In genomic region chr1:117523111-117523510, GRCh38 we compare ENCODE assay signal across 26 cellular contexts.
A peak's percentile ranks its signal among the peaks of the same experiment; 100 is the strongest.
DNase-seq lines count a peak whose midpoint lies in the region; ATAC-seq, FAIRE-seq and TF ChIP-seq lines count a peak whose summit lies in the region.
"Had no signal": no experiment of that assay in that cellular context is flagged by ENCODE, and none has a peak within 500 bp of the region (broad histone marks: within the 10 kb centered on the region; RNA-seq: fewer than 3 reads in every experiment).

No MANE protein-coding gene starts in this region.

- BruUV-seq in Caco-2 (replicated peaks; lab: Mats Ljungman, UMichigan) (TSS peak; percentile 16), OCI-LY7 (replicated peaks; lab: Mats Ljungman, UMichigan) (TSS peak; percentile 13), endothelial cell of umbilical vein (replicated peaks; lab: Mats Ljungman, UMichigan) (TSS peak; percentile 18)

- H3K4me1 Mint-ChIP-seq in Caco-2 (ENCODE audit: low read depth, unreplicated experiment) = no peaks in the 10 kb centered on the region
- peaks cover 15% of the 10 kb centered on the region for H3K4me1 Mint-ChIP-seq in stimulated activated naive CD8-positive, alpha-beta T cell treated with anti-CD3 and anti-CD28 coated beads, Interleukin-15, amount 100 ng/mL, for 72 hours
- H3K4me1 Mint-ChIP-seq: CD14-positive monocyte; CD8-positive, alpha-beta memory T cell had no signal

- DNase-seq in Caco-2 (no peak), OCI-LY7 (ENCODE audit: low spot score) (no peak), endothelial cell of umbilical vein (ENCODE audit: low read depth, low spot score) (no peak), small intestine (peak; percentile 56), NCI-H2171 (lab: John Stamatoyannopoulos, UW) (no peak), epidermal melanocyte (ENCODE audit: insufficient read length, low spot score) (no peak)
- DNase-seq in stimulated activated naive CD8-positive, alpha-beta T cell treated with anti-CD3 and anti-CD28 coated beads, Interleukin-15, amount 100 ng/mL, for 72 hours = no peak
- DNase-seq: 8988T; ACHN; AML-193; BE2C; Calu3; CD4-positive, alpha-beta T cell; CD8-positive, alpha-beta memory T cell; DMS53; DMS79 treated with DMSO at 0.1 percent for 48 hours; GF-D8; GM23248; H7; HCEC 1CT had no signal

- H3K4me2 ChIP-seq in OCI-LY7 (ENCODE audit: low read length) = no peak overlapping the region
- H3K4me2 ChIP-seq in endothelial cell of umbilical vein (ENCODE audit: insufficient read depth, low read length) = no peak overlapping the region
- H3K4me2 ChIP-seq: A549; BLaER1 treated with 17β-estradiol and CSF1 and Interleukin-3, amounts not matched to agents 10 nM and 100 nM had no signal

- H3K9me3 Mint-ChIP-seq in Caco-2 (ENCODE audit: unreplicated experiment) = peaks cover 10% of the 10 kb centered on the region
- no peaks in the 10 kb centered on the region for H3K9me3 Mint-ChIP-seq in stimulated activated naive CD8-positive, alpha-beta T cell treated with anti-CD3 and anti-CD28 coated beads, Interleukin-15, amount 100 ng/mL, for 72 hours
- H3K9me3 Mint-ChIP-seq: CD14-positive monocyte; CD4-positive, alpha-beta T cell; CD8-positive, alpha-beta memory T cell had no signal

- ATAC-seq in stimulated activated naive CD8-positive, alpha-beta T cell treated with anti-CD3 and anti-CD28 coated beads, Interleukin-15, amount 100 ng/mL, for 72 hours = no peak
- ATAC-seq: A549 had no signal

- TF ChIP-seq CTCF in Caco-2 (IDR thresholded peaks at IDR 0.05; ENCODE audit: insufficient read depth in 1 of 2, low read depth in 1 of 2, low read length in 1 of 2, severe bottlenecking in 1 of 2, unreplicated experiment in 1 of 2) = no peak
- TF ChIP-seq CTCF in OCI-LY7 (conservative IDR thresholded peaks at IDR 0.05; ENCODE audit: low read length) = no peak
- TF ChIP-seq CTCF in endothelial cell of umbilical vein (IDR thresholded peaks at IDR 0.05; ENCODE audit: extremely low read depth in 1 of 2, insufficient read depth in 1 of 2, low read depth in 1 of 2, low read length in 2 of 2) = no peak

- H3K27me3 ChIP-seq in Caco-2 (replicated peaks; ENCODE audit: control insufficient read depth, insufficient read depth, low read length) (no peaks in the 10 kb centered on the region), endothelial cell of umbilical vein (ENCODE audit: control insufficient read depth in 2 of 2, insufficient read depth in 2 of 2, low read length in 2 of 2) (no peaks in the 10 kb centered on the region), small intestine (ENCODE audit: control insufficient read depth in 2 of 2, insufficient read depth in 2 of 2, low read length in 2 of 2) (no peaks in the 10 kb centered on the region)
- H3K27me3 ChIP-seq: BE2C; BLaER1 treated with 17β-estradiol and CSF1 and Interleukin-3, amounts not matched to agents 10 nM and 100 nM had no signal

- intact Hi-C loops in Caco-2 (cut with micrococcal nuclease; ENCODE audit: unreplicated experiment) = no loop called here
- intact Hi-C loops in OCI-LY7 (cut with micrococcal nuclease; ENCODE audit: unreplicated experiment) = no loop called here
- intact Hi-C loops in endothelial cell of umbilical vein (cut with micrococcal nuclease) = loop anchor here (5.0 kb wide), 1 partner anchor 84 kb away; the partner anchor contains the start of gene TENT5C

- H3K27ac Mint-ChIP-seq in Caco-2 (ENCODE audit: unreplicated experiment) = no peak overlapping the region
- H3K27ac Mint-ChIP-seq in stimulated activated naive CD8-positive, alpha-beta T cell treated with anti-CD3 and anti-CD28 coated beads, Interleukin-15, amount 100 ng/mL, for 72 hours = no peak overlapping the region
- H3K27ac Mint-ChIP-seq: CD14-positive monocyte; CD4-positive, alpha-beta T cell had no signal

- H3K4me3 ChIP-seq in Caco-2 (ENCODE audit: low read depth, low read length) (no peak overlapping the region), OCI-LY7 (ENCODE audit: low read depth, low read length, poor library complexity, severe bottlenecking) (no peak overlapping the region), endothelial cell of umbilical vein (replicated peaks in 1 of 3; ENCODE audit: insufficient read depth in 1 of 3, low read depth in 1 of 3, low read length in 3 of 3) (no peak overlapping the region), small intestine (ENCODE audit: low read depth in 1 of 2, low read length in 2 of 2) (no peak overlapping the region)
- H3K4me3 ChIP-seq: A549; BLaER1 treated with 17β-estradiol and CSF1 and Interleukin-3, amounts not matched to agents 10 nM and 100 nM; GM23248 had no signal

- CTCF ChIA-PET in Caco-2 (lab: Charles Lee) = no interaction called here
- CTCF ChIA-PET in OCI-LY7 (lab: Charles Lee; ENCODE audit: unreplicated experiment) = no interaction called here
- CTCF ChIA-PET in endothelial cell of umbilical vein (lab: Charles Lee) = interaction anchor here (1.0 to 1.4 kb wide), 3 partner anchors 10 to 231 kb away, joined by 4 to 6 read pairs (median 5); no protein-coding TSS in a partner anchor

- H3K9ac ChIP-seq in endothelial cell of umbilical vein (replicated peaks; ENCODE audit: extremely low read depth, insufficient read depth, low read length) = no peak overlapping the region
- H3K9ac ChIP-seq: BLaER1 treated with 17β-estradiol and CSF1 and Interleukin-3, amounts not matched to agents 10 nM and 100 nM; GM23248 had no signal

- POLR2A ChIA-PET in Caco-2 (lab: Charles Lee) = no interaction called here
- POLR2A ChIA-PET in OCI-LY7 (lab: Charles Lee) = interaction anchor here (0.7 to 0.8 kb wide), 2 partner anchors 234 to 236 kb away, joined by 3 to 4 read pairs; no protein-coding TSS in a partner anchor
- POLR2A ChIA-PET in endothelial cell of umbilical vein (lab: Charles Lee) = no interaction called here

- dilution Hi-C loops in endothelial cell of umbilical vein (cut with MboI; ENCODE audit: extremely low pct_ligation_motif_present, low sequenced_read_pairs) = no loop called here

- no peaks in the 10 kb centered on the region for H3K36me3 ChIP-seq in Caco-2 (ENCODE audit: control insufficient read depth, insufficient read depth, low read length)
- no peaks in the 10 kb centered on the region for H3K36me3 ChIP-seq in OCI-LY7 (ENCODE audit: insufficient read depth, low read length)
- peaks cover 0 to 2% of the 10 kb centered on the region in 2 experiments for H3K36me3 ChIP-seq in endothelial cell of umbilical vein (ENCODE audit: control insufficient read depth in 2 of 2, extremely low read depth in 1 of 2, insufficient read depth in 2 of 2, low read length in 2 of 2)
- H3K36me3 ChIP-seq in small intestine (ENCODE audit: control insufficient read depth in 2 of 2, insufficient read depth in 2 of 2, low read length in 2 of 2) = peaks cover 2% of the 10 kb centered on the region in 2 donors

- H4K20me1 ChIP-seq in OCI-LY7 (ENCODE audit: insufficient read depth, low read length) = no peaks in the 10 kb centered on the region
- no peaks in the 10 kb centered on the region for H4K20me1 ChIP-seq in endothelial cell of umbilical vein (replicated peaks; ENCODE audit: control insufficient read depth, extremely low read depth, insufficient read depth, low read length)
- H4K20me1 ChIP-seq: BLaER1 treated with 17β-estradiol and CSF1 and Interleukin-3, amounts not matched to agents 10 nM and 100 nM had no signal

- H3K9me1 ChIP-seq in endothelial cell of umbilical vein (replicated peaks; ENCODE audit: control insufficient read depth, extremely low read depth, insufficient read depth, low read length) = no peaks in the 10 kb centered on the region

- no peak for TF ChIP-seq POLR2A in endothelial cell of umbilical vein (IDR thresholded peaks at IDR 0.05; ENCODE audit: low read depth, low read length)

- no peaks in the 10 kb centered on the region for H3K79me2 ChIP-seq in OCI-LY7 (ENCODE audit: insufficient read depth, low read depth, low read length)
- H3K79me2 ChIP-seq in endothelial cell of umbilical vein (ENCODE audit: control insufficient read depth, insufficient read depth, low read length) = no peaks in the 10 kb centered on the region

- H3K4me1 ChIP-seq in Caco-2 (no peaks in the 10 kb centered on the region), OCI-LY7 (ENCODE audit: insufficient read depth, low read length, poor library complexity, severe bottlenecking) (no peaks in the 10 kb centered on the region), endothelial cell of umbilical vein (ENCODE audit: control insufficient read depth, extremely low read depth, insufficient read depth, low read length) (no peaks in the 10 kb centered on the region), small intestine (ENCODE audit: control insufficient read depth in 2 of 2, insufficient read depth in 1 of 2, low read depth in 1 of 2, low read length in 1 of 2) (no peaks in the 10 kb centered on the region)
- H3K4me1 ChIP-seq: A549; BE2C; BLaER1 treated with 17β-estradiol and CSF1 and Interleukin-3, amounts not matched to agents 10 nM and 100 nM had no signal

- H3K4me3 Mint-ChIP-seq in Caco-2 (ENCODE audit: unreplicated experiment) = no peak overlapping the region
- H3K4me3 Mint-ChIP-seq in stimulated activated naive CD8-positive, alpha-beta T cell treated with anti-CD3 and anti-CD28 coated beads, Interleukin-15, amount 100 ng/mL, for 72 hours = no peak overlapping the region
- H3K4me3 Mint-ChIP-seq: CD14-positive monocyte; CD4-positive, alpha-beta T cell; CD8-positive, alpha-beta memory T cell had no signal

- no peaks in the 10 kb centered on the region for H3K27me3 Mint-ChIP-seq in Caco-2 (ENCODE audit: insufficient read depth, unreplicated experiment)
- no peaks in the 10 kb centered on the region for H3K27me3 Mint-ChIP-seq in stimulated activated naive CD8-positive, alpha-beta T cell treated with anti-CD3 and anti-CD28 coated beads, Interleukin-15, amount 100 ng/mL, for 72 hours
- H3K27me3 Mint-ChIP-seq: CD4-positive, alpha-beta T cell; CD8-positive, alpha-beta memory T cell had no signal

- no peaks in the 10 kb centered on the region for H3K36me3 Mint-ChIP-seq in Caco-2 (ENCODE audit: insufficient read depth, unreplicated experiment)

- H3K27ac ChIP-seq in OCI-LY7 (ENCODE audit: low read depth, low read length, poor library complexity, severe bottlenecking) = no peak overlapping the region
- no peak overlapping the region for H3K27ac ChIP-seq in endothelial cell of umbilical vein (ENCODE audit: insufficient read depth, low read depth, low read length)
- H3K27ac ChIP-seq in small intestine (ENCODE audit: low read depth in 1 of 2, low read length in 1 of 2) = no peak overlapping the region
- H3K27ac ChIP-seq: A549; BLaER1 treated with 17β-estradiol and CSF1 and Interleukin-3, amounts not matched to agents 10 nM and 100 nM; GM23248 had no signal

- H2AFZ ChIP-seq in OCI-LY7 (ENCODE audit: low read length) (no peak overlapping the region), endothelial cell of umbilical vein (ENCODE audit: low read depth, low read length) (no peak overlapping the region)
- H2AFZ ChIP-seq: GM23248 had no signal

- whole genome bisulfite sequencing in small intestine, 3 donors = 74 to 87% (median 81%) methylated on average over 1 of the region's 1 CpG

- H3K9me2 ChIP-seq in OCI-LY7 (ENCODE audit: insufficient read depth, low read length) = no peaks in the 10 kb centered on the region

- no peaks in the 10 kb centered on the region for H3K9me3 ChIP-seq in Caco-2
- H3K9me3 ChIP-seq in OCI-LY7 (ENCODE audit: low read length) = no peaks in the 10 kb centered on the region
- no peaks in the 10 kb centered on the region for H3K9me3 ChIP-seq in endothelial cell of umbilical vein (replicated peaks; ENCODE audit: control insufficient read depth, insufficient read depth, low read length)
- H3K9me3 ChIP-seq in small intestine (ENCODE audit: control insufficient read depth, low read depth) = no peaks in the 10 kb centered on the region
- H3K9me3 ChIP-seq: A549; BE2C; BLaER1 treated with 17β-estradiol and CSF1 and Interleukin-3, amounts not matched to agents 10 nM and 100 nM had no signal

- FAIRE-seq in endothelial cell of umbilical vein (lab: Jason Lieb, UNC) = no peak
- FAIRE-seq in small intestine (lab: Jason Lieb, UNC) = no peak
- FAIRE-seq: A549, GM12892, GM19239, H1 had no signal
